In the genomic region with DNA sequence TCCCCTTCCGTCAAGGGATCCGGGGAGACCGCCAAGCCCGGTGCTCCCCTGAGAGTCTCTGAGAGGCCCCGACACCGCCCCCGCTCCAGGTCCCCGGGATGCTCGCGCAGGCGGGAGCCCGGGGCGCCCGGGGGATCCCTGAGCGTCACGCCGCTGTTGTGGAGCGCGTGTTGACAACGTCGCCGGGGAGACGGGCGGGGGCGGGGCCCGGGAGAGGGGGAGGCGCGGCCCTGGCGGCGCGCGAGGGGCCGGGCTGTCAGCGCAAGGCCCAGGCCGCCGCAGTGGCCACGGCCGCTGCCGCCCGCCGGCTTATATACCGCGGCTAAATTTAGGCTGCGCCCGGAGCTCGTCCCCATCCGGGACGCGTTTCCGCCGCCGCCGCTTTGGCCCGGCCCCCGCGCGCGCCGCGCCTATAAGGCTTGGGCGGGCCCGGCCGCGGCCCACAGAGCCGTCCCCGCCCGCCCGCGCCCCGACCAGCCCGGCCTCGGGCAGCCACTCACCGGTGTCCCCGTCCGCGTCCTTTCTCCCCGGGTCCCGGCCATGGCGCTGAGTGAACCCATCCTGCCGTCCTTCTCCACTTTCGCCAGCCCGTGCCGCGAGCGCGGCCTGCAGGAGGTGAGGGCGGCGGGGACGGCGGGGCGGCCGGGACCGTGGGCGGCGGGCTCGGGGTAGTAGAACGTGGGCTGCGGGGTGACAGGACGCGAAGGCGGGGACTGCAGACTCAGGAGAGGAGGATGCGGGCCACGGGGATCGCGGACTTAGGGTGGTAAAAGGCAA, we compare ENCODE assay signal across 8 cellular contexts. TPM values are rescaled to one million over a fixed set of nuclear protein-coding genes. Genes with fewer than 3 reads are reported as not detected.
DNase-seq lines count a peak whose midpoint lies in the region; ATAC-seq lines count a peak whose summit lies in the region.

KLF2 (plus strand) TSS at position 443 of the 777 bp plus-strand sequence; CDS start at position 541, 98 bp downstream.

- H3K9me3 Mint-ChIP-seq in activated CD4-positive, alpha-beta T cell treated with anti-CD3 and anti-CD28 coated beads for 36 hours (ENCODE audit: low read depth): no peaks in the 10 kb centered on the region

- POLR2A ChIA-PET in activated CD4-positive, alpha-beta T cell treated with anti-CD3 and anti-CD28 coated beads for 36 hours (lab: Charles Lee): no interaction called here

- DNase-seq in DMS79 treated with DMSO at 0.1 percent for 48 hours (lab: John Stamatoyannopoulos, UW) (peak; percentile 34), DMS79 (lab: John Stamatoyannopoulos, UW) (no peak), NCI-H2107 treated with DMSO at 0.1 percent for 48 hours (lab: John Stamatoyannopoulos, UW; ENCODE audit: unreplicated experiment) (peak; percentile 24), left lobe of liver (ENCODE audit: low spot score) (peak; percentile 93)
- peak; percentile 89 for DNase-seq in activated CD4-positive, alpha-beta T cell treated with anti-CD3 and anti-CD28 coated beads for 36 hours
- peak; percentile 69 for DNase-seq in stimulated activated CD4-positive, alpha-beta T cell treated with anti-CD3 and anti-CD28 coated beads, Interleukin-1b, Interleukin-23, amount 100 ng/mL, for 48 hours

- H3K27ac ChIP-seq in cingulate gyrus (ENCODE audit: low read depth, low read length): peak within 1 kb of the TSS; percentile 69

- peak; percentile 64 for ATAC-seq in HG02763 (IDR thresholded peaks at IDR 0.05; ENCODE audit: unreplicated experiment)
- peak; percentile 63 for ATAC-seq in activated CD4-positive, alpha-beta T cell treated with anti-CD3 and anti-CD28 coated beads for 36 hours
- ATAC-seq in left lobe of liver: peak; percentile 90

- peaks cover 29% of the 10 kb centered on the region for H3K27me3 Mint-ChIP-seq in activated CD4-positive, alpha-beta T cell treated with anti-CD3 and anti-CD28 coated beads for 36 hours

- peaks cover 38% of the 10 kb centered on the region for H3K4me1 Mint-ChIP-seq in activated CD4-positive, alpha-beta T cell treated with anti-CD3 and anti-CD28 coated beads for 36 hours

- no peak within 1 kb of the TSS for H3K27ac Mint-ChIP-seq in activated CD4-positive, alpha-beta T cell treated with anti-CD3 and anti-CD28 coated beads for 36 hours

- CTCF ChIA-PET in activated CD4-positive, alpha-beta T cell treated with anti-CD3 and anti-CD28 coated beads for 36 hours (lab: Charles Lee): no interaction called here

- peaks cover 2% of the 10 kb centered on the region for H3K36me3 Mint-ChIP-seq in activated CD4-positive, alpha-beta T cell treated with anti-CD3 and anti-CD28 coated beads for 36 hours (ENCODE audit: low read depth)

- intact Hi-C loops in activated CD4-positive, alpha-beta T cell treated with anti-CD3 and anti-CD28 coated beads for 36 hours (cut with DNase I, micrococcal nuclease): loop anchor here (1.0 to 5.0 kb wide), 4 partner anchors 40 to 1523 kb away; partner anchors contain the start of gene JAK3 (in 1 of the 2)

- H3K4me3 Mint-ChIP-seq in activated CD4-positive, alpha-beta T cell treated with anti-CD3 and anti-CD28 coated beads for 36 hours: peak within 1 kb of the TSS; percentile 58

RNA-seq across cellular contexts. Expression of gene KLF2, which starts in this region (rescaled TPM):
- total RNA-seq in activated CD4-positive, alpha-beta T cell treated with anti-CD3 and anti-CD28 coated beads for 36 hours: under 1 TPM; 0.57 to 0.90 TPM
- 8.5 TPM for total RNA-seq in left lobe of liver

Comparison
In these comparisons a context has a peak if more than half of its experiments do, and no peak if none do; other contexts are left out.
1. Peak in DNase-seq and ATAC-seq in activated CD4-positive, alpha-beta T cell treated with anti-CD3 and anti-CD28 coated beads for 36 hours; RNA of the gene not detected or under 1 TPM.